26 cellular contexts compared by ENCODE assay signal in the genomic region with DNA sequence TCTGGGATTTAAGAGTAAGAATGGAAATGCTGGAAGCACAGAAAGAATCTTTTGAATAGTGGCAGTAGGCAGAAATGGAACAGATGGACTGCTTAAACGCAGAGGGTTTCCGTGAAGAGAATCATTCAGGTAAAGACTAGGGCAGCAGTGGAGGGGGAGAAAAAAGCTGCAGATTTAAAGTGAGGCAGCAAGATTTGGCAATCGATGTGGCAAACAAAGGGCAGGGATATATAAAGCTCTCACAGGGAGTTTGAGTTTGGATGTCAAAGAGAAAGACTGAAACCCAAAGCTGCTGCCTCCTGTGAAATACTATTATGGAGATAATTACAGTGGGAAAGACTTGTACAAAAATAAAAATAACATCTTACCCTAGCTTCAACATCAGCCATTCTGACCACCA.
"Had no signal": no experiment of that assay in that cellular context is flagged by ENCODE, and none has a peak within 500 bp of the region (broad histone marks: within the 10 kb centered on the region; RNA-seq: fewer than 3 reads in every experiment).

No MANE protein-coding gene starts in this region.

- H3K27me3 Mint-ChIP-seq: activated CD4-positive, alpha-beta T cell treated with anti-CD3 and anti-CD28 coated beads for 36 hours; stimulated activated memory B cell treated with anti-CD40 and anti-IgM and Interleukin-4, amounts not matched to agents 10 μg/mL and 1 μg/mL and 100 μg/mL, for 72 hours had no signal

- H3K79me2 ChIP-seq: parathyroid adenoma had no signal

- H3K36me3 Mint-ChIP-seq: activated naive CD4-positive, alpha-beta T cell treated with anti-CD3 and anti-CD28 coated beads, Interleukin-2, amount 50 U/mL, for 72 hours; stimulated activated memory B cell treated with anti-CD40 and anti-IgM and Interleukin-4, amounts not matched to agents 10 μg/mL and 1 μg/mL and 100 μg/mL, for 72 hours had no signal

- H3K4me3 ChIP-seq: breast epithelium, gastroesophageal sphincter, psoas muscle, smooth muscle cell, stomach, tibial artery, upper lobe of right lung had no signal

- H3K36me3 ChIP-seq: breast epithelium, gastroesophageal sphincter, stomach, tibial artery, upper lobe of right lung had no signal

- H2AFZ ChIP-seq: parathyroid adenoma had no signal

- H3K27ac ChIP-seq: breast epithelium, gastroesophageal sphincter, parathyroid adenoma, psoas muscle, stomach, tibial artery, upper lobe of right lung had no signal

- ATAC-seq: activated CD4-positive, alpha-beta T cell treated with anti-CD3 and anti-CD28 coated beads for 36 hours; activated naive CD4-positive, alpha-beta T cell treated with anti-CD3 and anti-CD28 coated beads, Interleukin-2, amount 50 U/mL, for 72 hours; activated T-cell treated with anti-CD3 and anti-CD28 coated beads, Interleukin-2, amount 50 U/mL, for 72 hours; gastroesophageal sphincter; left cardiac atrium; left ventricle myocardium superior; psoas muscle; stimulated activated memory B cell treated with anti-CD40 and anti-IgM and Interleukin-4, amounts not matched to agents 10 μg/mL and 1 μg/mL and 100 μg/mL, for 72 hours; upper lobe of right lung had no signal

- H3K27ac Mint-ChIP-seq: activated CD4-positive, alpha-beta T cell treated with anti-CD3 and anti-CD28 coated beads for 36 hours; activated naive CD4-positive, alpha-beta T cell treated with anti-CD3 and anti-CD28 coated beads, Interleukin-2, amount 50 U/mL, for 72 hours; activated T-cell treated with anti-CD3 and anti-CD28 coated beads, Interleukin-2, amount 50 U/mL, for 72 hours; stimulated activated memory B cell treated with anti-CD40 and anti-IgM and Interleukin-4, amounts not matched to agents 10 μg/mL and 1 μg/mL and 100 μg/mL, for 72 hours; T-helper 2 cell treated with Interferon-gamma antibody and Interleukin-4, amounts not matched to agents 5 μg/mL and 100 μg/mL, for 36 hours had no signal

- H3K4me2 ChIP-seq: smooth muscle cell had no signal

- DNase-seq: activated CD4-positive, alpha-beta T cell treated with anti-CD3 and anti-CD28 coated beads for 36 hours; activated CD4-positive, alpha-beta T cell treated with anti-CD3 and anti-CD28 coated beads, Interleukin-2, amount 50 U/mL, for 4 hours; activated CD4-positive, CD25-positive, alpha-beta regulatory T cell; activated naive CD4-positive, alpha-beta T cell; activated T-cell treated with anti-CD3 and anti-CD28 coated beads for 4 hours; activated T-cell treated with anti-CD3 and anti-CD28 coated beads, Interleukin-2, amount 50 U/mL, for 72 hours; central memory CD4-positive, alpha-beta T cell; head of caudate nucleus; hippocampal formation; left cardiac atrium; left ventricle myocardium superior; nucleus accumbens; psoas muscle; stimulated activated CD4-positive, alpha-beta T cell treated with anti-CD3 and anti-CD28 coated beads, Interleukin-1b, Interleukin-23, amount 100 ng/mL, for 48 hours; stimulated activated CD4-positive, alpha-beta T cell treated with anti-CD3 and anti-CD28 coated beads, Interleukin-4, amount 100 ng/mL, for 4 hours; stimulated activated CD8-positive, alpha-beta memory T cell treated with anti-CD3 and anti-CD28 coated beads, Interleukin-4, amount 100 ng/mL, for 48 hours; stomach; tibial artery; upper lobe of right lung had no signal

- H3K27me3 ChIP-seq: breast epithelium, gastroesophageal sphincter, stomach, tibial artery, upper lobe of right lung had no signal

- H3K4me1 Mint-ChIP-seq: activated CD4-positive, alpha-beta T cell treated with anti-CD3 and anti-CD28 coated beads for 36 hours; stimulated activated memory B cell treated with anti-CD40 and anti-IgM and Interleukin-4, amounts not matched to agents 10 μg/mL and 1 μg/mL and 100 μg/mL, for 72 hours had no signal

- H3K4me3 Mint-ChIP-seq: activated CD4-positive, alpha-beta T cell treated with anti-CD3 and anti-CD28 coated beads for 36 hours; activated T-cell treated with anti-CD3 and anti-CD28 coated beads, Interleukin-2, amount 50 U/mL, for 72 hours; stimulated activated memory B cell treated with anti-CD40 and anti-IgM and Interleukin-4, amounts not matched to agents 10 μg/mL and 1 μg/mL and 100 μg/mL, for 72 hours; T-helper 2 cell treated with Interferon-gamma antibody and Interleukin-4, amounts not matched to agents 5 μg/mL and 100 μg/mL, for 36 hours had no signal

- H3K9me3 Mint-ChIP-seq: activated naive CD4-positive, alpha-beta T cell treated with anti-CD3 and anti-CD28 coated beads, Interleukin-2, amount 50 U/mL, for 72 hours; stimulated activated memory B cell treated with anti-CD40 and anti-IgM and Interleukin-4, amounts not matched to agents 10 μg/mL and 1 μg/mL and 100 μg/mL, for 72 hours; T-helper 2 cell treated with Interferon-gamma antibody and Interleukin-4, amounts not matched to agents 5 μg/mL and 100 μg/mL, for 36 hours had no signal

- H3K4me1 ChIP-seq: breast epithelium, gastroesophageal sphincter, parathyroid adenoma, psoas muscle, stomach, tibial artery, upper lobe of right lung had no signal
